Comparison of ENCODE assay signal across 29 cellular contexts in the genomic region with DNA sequence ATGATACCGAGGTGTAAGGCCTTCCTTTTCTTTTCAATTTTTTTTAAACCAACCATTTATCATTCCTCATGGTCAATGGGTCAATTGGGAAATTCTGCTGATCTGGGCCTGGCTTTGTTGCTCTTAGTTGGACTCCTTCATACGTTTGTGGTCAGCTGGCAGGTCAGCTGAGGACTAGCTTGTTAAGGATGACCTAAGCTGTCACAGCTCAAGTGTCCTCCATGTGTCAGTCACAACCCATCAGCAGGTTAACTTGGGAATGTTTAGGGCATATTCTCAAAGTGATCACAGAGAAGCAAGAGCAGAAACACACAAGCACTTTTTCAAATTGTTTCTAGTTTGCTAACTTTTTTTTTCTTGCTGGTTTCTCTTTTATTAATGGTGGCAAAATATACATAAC.
"Had no signal": no experiment of that assay in that cellular context is flagged by ENCODE, and none has a peak within 500 bp of the region (broad histone marks: within the 10 kb centered on the region; RNA-seq: fewer than 3 reads in every experiment).

No MANE protein-coding gene starts in this region.

- H3K4me3 Mint-ChIP-seq: dendritic cell treated with granulocyte-macrophage colony-stimulating factor and Interleukin-4, amounts not matched to agents 40 ng/mL and 50 ng/mL, for 4 days; effector memory CD8-positive, alpha-beta T cell; immature natural killer cell; naive B cell; nephron; stimulated activated naive B cell treated with anti-CD40 and anti-IgM and Interleukin-4, amounts not matched to agents 10 μg/mL and 1 μg/mL and 100 μg/mL, for 72 hours; stimulated activated naive CD8-positive, alpha-beta T cell treated with anti-CD3 and anti-CD28 coated beads, Interleukin-15, amount 100 ng/mL, for 72 hours had no signal

- H3K4me1 Mint-ChIP-seq: immature natural killer cell; naive B cell; nephron; stimulated activated naive B cell treated with anti-CD40 and anti-IgM and Interleukin-4, amounts not matched to agents 10 μg/mL and 1 μg/mL and 100 μg/mL, for 72 hours; stimulated activated naive CD8-positive, alpha-beta T cell treated with anti-CD3 and anti-CD28 coated beads, Interleukin-15, amount 100 ng/mL, for 72 hours had no signal

- H2AFZ ChIP-seq: parathyroid adenoma had no signal

- H3K4me1 ChIP-seq: esophagus muscularis mucosa, gastroesophageal sphincter, parathyroid adenoma, psoas muscle, right lobe of liver, spleen, testis, tibial nerve, upper lobe of right lung had no signal

- H3K27ac ChIP-seq: epithelial cell of prostate, esophagus muscularis mucosa, gastroesophageal sphincter, parathyroid adenoma, psoas muscle, right lobe of liver, spleen, testis, tibial nerve, upper lobe of right lung had no signal

- H3K36me3 ChIP-seq: right lobe of liver, upper lobe of right lung had no signal

- H3K4me3 ChIP-seq: esophagus muscularis mucosa, gastroesophageal sphincter, lung, psoas muscle, right lobe of liver, spleen, testis, tibial nerve, upper lobe of right lung had no signal

- DNase-seq: effector memory CD8-positive, alpha-beta T cell; glutamatergic neuron; immature natural killer cell; left cardiac atrium; left ventricle myocardium superior; mesenchymal stem cell; midbrain; naive B cell; psoas muscle; retina; right lobe of liver; spleen; stimulated activated CD4-positive, alpha-beta T cell treated with anti-CD3 and anti-CD28 coated beads, Interleukin-15, amount 100 ng/mL, for 24 hours; stimulated activated CD4-positive, alpha-beta T cell treated with anti-CD3 and anti-CD28 coated beads, Interleukin-1b, Interleukin-23, amount 100 ng/mL, for 48 hours; stimulated activated CD4-positive, alpha-beta T cell treated with anti-CD3 and anti-CD28 coated beads, Interleukin-4, amount 100 ng/mL, for 4 hours; stimulated activated naive B cell treated with anti-CD40 and anti-IgM and Interleukin-4, amounts not matched to agents 10 μg/mL and 1 μg/mL and 100 μg/mL, for 72 hours; stimulated activated naive CD8-positive, alpha-beta T cell treated with anti-CD3 and anti-CD28 coated beads, Interleukin-15, amount 100 ng/mL, for 72 hours; testis; upper lobe of right lung had no signal

- H3K27ac Mint-ChIP-seq: dendritic cell treated with granulocyte-macrophage colony-stimulating factor and Interleukin-4, amounts not matched to agents 40 ng/mL and 50 ng/mL, for 4 days; effector memory CD8-positive, alpha-beta T cell; nephron; stimulated activated naive B cell treated with anti-CD40 and anti-IgM and Interleukin-4, amounts not matched to agents 10 μg/mL and 1 μg/mL and 100 μg/mL, for 72 hours; stimulated activated naive CD8-positive, alpha-beta T cell treated with anti-CD3 and anti-CD28 coated beads, Interleukin-15, amount 100 ng/mL, for 72 hours had no signal

- H3K79me2 ChIP-seq: parathyroid adenoma had no signal

- H3K27me3 ChIP-seq: esophagus muscularis mucosa, gastroesophageal sphincter, right lobe of liver, spleen, testis, tibial nerve, upper lobe of right lung had no signal

- ATAC-seq: effector memory CD8-positive, alpha-beta T cell; gastroesophageal sphincter; left cardiac atrium; left ventricle myocardium superior; psoas muscle; right lobe of liver; stimulated activated naive B cell treated with anti-CD40 and anti-IgM and Interleukin-4, amounts not matched to agents 10 μg/mL and 1 μg/mL and 100 μg/mL, for 72 hours; stimulated activated naive CD8-positive, alpha-beta T cell treated with anti-CD3 and anti-CD28 coated beads, Interleukin-15, amount 100 ng/mL, for 72 hours; upper lobe of right lung had no signal

- H3K9me3 Mint-ChIP-seq: dendritic cell treated with granulocyte-macrophage colony-stimulating factor and Interleukin-4, amounts not matched to agents 40 ng/mL and 50 ng/mL, for 4 days; effector memory CD8-positive, alpha-beta T cell; immature natural killer cell; naive B cell; nephron; stimulated activated naive B cell treated with anti-CD40 and anti-IgM and Interleukin-4, amounts not matched to agents 10 μg/mL and 1 μg/mL and 100 μg/mL, for 72 hours; stimulated activated naive CD8-positive, alpha-beta T cell treated with anti-CD3 and anti-CD28 coated beads, Interleukin-15, amount 100 ng/mL, for 72 hours had no signal

- H3K9me3 ChIP-seq: esophagus muscularis mucosa, gastroesophageal sphincter, psoas muscle, right lobe of liver, spleen, testis, tibial nerve, upper lobe of right lung had no signal

- H3K9ac ChIP-seq: parathyroid adenoma had no signal

- FAIRE-seq: colon, keratinocyte had no signal

- H3K27me3 Mint-ChIP-seq: dendritic cell treated with granulocyte-macrophage colony-stimulating factor and Interleukin-4, amounts not matched to agents 40 ng/mL and 50 ng/mL, for 4 days; effector memory CD8-positive, alpha-beta T cell; naive B cell; stimulated activated naive B cell treated with anti-CD40 and anti-IgM and Interleukin-4, amounts not matched to agents 10 μg/mL and 1 μg/mL and 100 μg/mL, for 72 hours; stimulated activated naive CD8-positive, alpha-beta T cell treated with anti-CD3 and anti-CD28 coated beads, Interleukin-15, amount 100 ng/mL, for 72 hours had no signal
